8 cellular contexts compared by ENCODE assay signal in the genomic region with DNA sequence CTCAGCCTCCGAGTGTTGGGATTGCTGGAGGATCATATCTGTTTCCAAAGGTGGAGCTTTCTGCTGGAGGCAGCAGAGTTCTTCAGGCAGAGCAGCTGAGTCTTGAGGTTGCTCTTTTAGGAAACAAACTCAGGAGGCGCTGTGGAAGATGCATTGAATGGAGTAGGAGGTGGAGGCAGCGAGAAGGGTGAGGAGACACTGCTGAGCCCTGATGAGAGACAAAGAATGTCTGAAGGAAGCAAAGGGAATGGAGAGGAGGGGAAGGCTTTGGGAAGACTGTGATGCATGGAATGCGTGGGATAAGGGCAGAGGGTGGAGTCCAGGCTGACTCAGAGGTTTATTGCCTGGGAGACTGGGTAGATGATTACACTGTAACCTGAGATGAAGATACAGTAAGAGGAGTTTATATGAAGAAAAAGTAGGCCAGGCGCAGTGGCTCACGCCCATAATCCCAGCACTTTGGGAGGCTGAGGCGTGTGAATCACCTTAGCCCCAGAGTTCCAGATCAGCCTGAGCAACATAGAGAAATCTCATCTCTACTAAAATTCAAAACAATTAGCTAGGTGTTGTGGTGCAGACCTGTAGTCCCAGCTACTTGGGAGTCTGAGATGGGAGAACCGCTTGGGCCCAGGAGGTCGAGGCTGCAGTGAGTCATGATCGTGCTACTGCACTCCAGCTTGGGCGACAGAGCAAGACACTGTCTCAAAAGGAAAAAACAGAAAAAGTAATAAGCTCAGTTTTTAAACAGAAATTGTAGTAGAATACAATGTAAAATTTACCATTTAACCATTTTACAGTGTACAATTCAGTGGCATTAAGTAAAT. TPM values are rescaled to one million over a fixed set of nuclear protein-coding genes. Genes with fewer than 3 reads are reported as not detected.
A peak's percentile ranks its signal among the peaks of the same experiment; 100 is the strongest.
DNase-seq lines count a peak whose midpoint lies in the region; ATAC-seq and TF ChIP-seq lines count a peak whose summit lies in the region.

No MANE protein-coding gene starts in this region.

- peaks cover 3% of the 10 kb centered on the region for H3K9me3 Mint-ChIP-seq in neural crest cell
- H3K9me3 Mint-ChIP-seq in stimulated activated naive B cell treated with anti-CD40 and anti-IgM and Interleukin-4, amounts not matched to agents 10 μg/mL and 1 μg/mL and 100 μg/mL, for 72 hours, result no peaks in the 10 kb centered on the region

- DNase-seq in GOT3 (lab: John Stamatoyannopoulos, UW) (peak; percentile 53), NCI-H526 (lab: John Stamatoyannopoulos, UW) (peak; percentile 54 to 63), dermis blood vessel endothelial cell (peak; percentile 38), neural crest cell (ENCODE audit: low read depth, low spot score) (no peak), ecto neural progenitor cell (ENCODE audit: low spot score) (no peak)
- DNase-seq in stimulated activated naive B cell treated with anti-CD40 and anti-IgM and Interleukin-4, amounts not matched to agents 10 μg/mL and 1 μg/mL and 100 μg/mL, for 72 hours, result no peak
- DNase-seq in effector CD8-positive, alpha-beta T cell (lab: John Stamatoyannopoulos, UW), result no peak

- no peak for TF ChIP-seq CTCF in neural crest cell (conservative IDR thresholded peaks at IDR 0.05)

- peak overlapping the region; percentile 44 for H3K27ac Mint-ChIP-seq in neural crest cell (ENCODE audit: unreplicated experiment)
- H3K27ac Mint-ChIP-seq in stimulated activated naive B cell treated with anti-CD40 and anti-IgM and Interleukin-4, amounts not matched to agents 10 μg/mL and 1 μg/mL and 100 μg/mL, for 72 hours, result no peak overlapping the region

- no peak for ATAC-seq in stimulated activated naive B cell treated with anti-CD40 and anti-IgM and Interleukin-4, amounts not matched to agents 10 μg/mL and 1 μg/mL and 100 μg/mL, for 72 hours (replicated peaks)
- no peak for ATAC-seq in GM21825 (IDR thresholded peaks at IDR 0.05; ENCODE audit: unreplicated experiment)

- no peak overlapping the region for H3K4me3 Mint-ChIP-seq in neural crest cell
- H3K4me3 Mint-ChIP-seq in stimulated activated naive B cell treated with anti-CD40 and anti-IgM and Interleukin-4, amounts not matched to agents 10 μg/mL and 1 μg/mL and 100 μg/mL, for 72 hours, result no peak overlapping the region

- H3K36me3 Mint-ChIP-seq in neural crest cell (ENCODE audit: low read depth), result no peaks in the 10 kb centered on the region
- H3K36me3 Mint-ChIP-seq in stimulated activated naive B cell treated with anti-CD40 and anti-IgM and Interleukin-4, amounts not matched to agents 10 μg/mL and 1 μg/mL and 100 μg/mL, for 72 hours, result no peaks in the 10 kb centered on the region

- H3K4me1 Mint-ChIP-seq in neural crest cell, result peaks cover 10% of the 10 kb centered on the region
- H3K4me1 Mint-ChIP-seq in stimulated activated naive B cell treated with anti-CD40 and anti-IgM and Interleukin-4, amounts not matched to agents 10 μg/mL and 1 μg/mL and 100 μg/mL, for 72 hours, result no peaks in the 10 kb centered on the region

- no peaks in the 10 kb centered on the region for H3K27me3 Mint-ChIP-seq in neural crest cell (ENCODE audit: low read depth)
- H3K27me3 Mint-ChIP-seq in stimulated activated naive B cell treated with anti-CD40 and anti-IgM and Interleukin-4, amounts not matched to agents 10 μg/mL and 1 μg/mL and 100 μg/mL, for 72 hours, result peaks cover 11 to 30% of the 10 kb centered on the region in 2 donors

RNA-seq across cellular contexts. Expression of gene TMEM219, which starts 17.8 kb away (rescaled TPM):
- 61.6 and 125 TPM in 2 replicates for total RNA-seq in dermis blood vessel endothelial cell
- total RNA-seq in neural crest cell, result 70.7 and 74.0 TPM in 2 replicates

RNA-seq across cellular contexts. Expression of gene KCTD13, which starts 18.0 kb away (rescaled TPM):
- total RNA-seq in dermis blood vessel endothelial cell, result 7.7 and 15.7 TPM in 2 replicates
- total RNA-seq in neural crest cell, result 24.3 and 25.2 TPM in 2 replicates

RNA-seq across cellular contexts. Expression of gene TAOK2, which starts 29.6 kb away (rescaled TPM):
- total RNA-seq in dermis blood vessel endothelial cell (159 and 160 TPM in 2 replicates), neural crest cell (67.7 and 73.2 TPM in 2 replicates)

RNA-seq across cellular contexts. Expression of gene ASPHD1, which starts 43.8 kb away (rescaled TPM):
- total RNA-seq in dermis blood vessel endothelial cell (0.47 TPM in 1 of 2 replicates, not detected in the other), neural crest cell (2.5 and 2.8 TPM in 2 replicates)

RNA-seq across cellular contexts. Expression of gene SEZ6L2, which starts 44.7 kb away (rescaled TPM):
- total RNA-seq in dermis blood vessel endothelial cell (0.68 and 2.2 TPM in 2 replicates), neural crest cell (8.7 and 9.3 TPM in 2 replicates)

Comparison
In these comparisons a context has a peak if more than half of its experiments do, and no peak if none do; other contexts are left out.
1. DNase-seq: peak in GOT3 (single experiment), NCI-H526 (2 of 2) and dermis blood vessel endothelial cell (single experiment); none in neural crest cell (single experiment), ecto neural progenitor cell (single experiment), stimulated activated naive B cell treated with anti-CD40 and anti-IgM and Interleukin-4, amounts not matched to agents 10 μg/mL and 1 μg/mL and 100 μg/mL, for 72 hours (single experiment) and effector CD8-positive, alpha-beta T cell (single experiment).